ENCODE assay signal across 19 cellular contexts in the genomic region with DNA sequence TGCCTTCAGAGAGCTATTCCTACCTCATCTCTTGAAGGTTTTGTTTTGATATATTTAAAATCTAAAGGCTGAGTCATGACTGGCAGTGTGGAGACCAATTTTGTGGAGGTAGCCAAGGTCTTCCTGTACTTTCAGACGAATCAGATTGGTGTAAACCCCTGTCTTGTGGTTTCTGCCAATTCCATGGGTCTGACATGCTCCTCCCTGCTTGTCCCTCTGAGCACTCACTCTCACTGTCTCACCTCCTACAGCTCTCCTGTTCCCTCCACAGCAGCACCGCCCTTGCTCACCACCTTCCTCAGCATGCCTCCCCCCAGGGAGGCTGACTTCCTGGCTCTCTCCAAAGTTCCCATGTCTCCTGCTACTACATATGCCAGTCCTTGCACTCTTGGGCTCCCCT.
DNase-seq lines count a peak whose midpoint lies in the region; ATAC-seq and TF ChIP-seq lines count a peak whose summit lies in the region.
"Had no signal": no experiment of that assay in that cellular context is flagged by ENCODE, and none has a peak within 500 bp of the region (broad histone marks: within the 10 kb centered on the region; RNA-seq: fewer than 3 reads in every experiment).

No MANE protein-coding gene starts in this region.

- H3K27me3 ChIP-seq in MG63 = no peaks in the 10 kb centered on the region
- H3K27me3 ChIP-seq in CD8-positive, alpha-beta T cell (ENCODE audit: insufficient read depth, low read length) = no peaks in the 10 kb centered on the region
- H3K27me3 ChIP-seq: BE2C, ovary had no signal

- H3K4me3 ChIP-seq in MG63 = no peak overlapping the region
- no peak overlapping the region for H3K4me3 ChIP-seq in CD8-positive, alpha-beta T cell (ENCODE audit: low read depth, low read length)
- H3K4me3 ChIP-seq: ovary, SK-N-MC, smooth muscle cell had no signal

- CTCF ChIA-PET in CD8-positive, alpha-beta T cell (lab: Charles Lee) = no interaction called here
- CTCF ChIA-PET in activated CD8-positive, alpha-beta memory T cell treated with anti-CD3 and anti-CD28 coated beads, Interleukin-2, amount 10 ng/mL, durations not matched to agents 7 days and 5 days (lab: Charles Lee) = no interaction called here

- peaks cover 9% of the 10 kb centered on the region for H3K27me3 Mint-ChIP-seq in CD8-positive, alpha-beta T cell (ENCODE audit: low read depth)
- H3K27me3 Mint-ChIP-seq in activated CD8-positive, alpha-beta memory T cell treated with anti-CD3 and anti-CD28 coated beads, Interleukin-2, amount 10 ng/mL, durations not matched to agents 7 days and 5 days = peaks cover 7% of the 10 kb centered on the region
- H3K27me3 Mint-ChIP-seq: dendritic cell treated with granulocyte-macrophage colony-stimulating factor and Interleukin-4, amounts not matched to agents 40 ng/mL and 50 ng/mL, for 4 days had no signal

- no peaks in the 10 kb centered on the region for H3K4me1 Mint-ChIP-seq in CD8-positive, alpha-beta T cell (ENCODE audit: low read depth)
- no peaks in the 10 kb centered on the region for H3K4me1 Mint-ChIP-seq in activated CD8-positive, alpha-beta memory T cell treated with anti-CD3 and anti-CD28 coated beads, Interleukin-2, amount 10 ng/mL, durations not matched to agents 7 days and 5 days

- TF ChIP-seq CTCF in CD8-positive, alpha-beta T cell (IDR thresholded peaks at IDR 0.05) = no peak

- H3K36me3 ChIP-seq in MG63 = no peaks in the 10 kb centered on the region
- no peaks in the 10 kb centered on the region for H3K36me3 ChIP-seq in CD8-positive, alpha-beta T cell (ENCODE audit: insufficient read depth, low read length)
- H3K36me3 ChIP-seq: BE2C, ovary had no signal

- DNase-seq in Daoy (ENCODE audit: low read depth) = peak; percentile 94
- peak; percentile 45 for DNase-seq in MG63
- DNase-seq in amniotic epithelial cell (ENCODE audit: low read depth) = peak; percentile 22
- DNase-seq in islet precursor cell = peak; percentile 61
- no peak for DNase-seq in CD8-positive, alpha-beta T cell
- DNase-seq in GF-D8 (lab: John Stamatoyannopoulos, UW) = no peak
- no peak for DNase-seq in activated CD8-positive, alpha-beta memory T cell treated with anti-CD3 and anti-CD28 coated beads, Interleukin-2, amount 10 ng/mL, durations not matched to agents 7 days and 5 days
- DNase-seq: activated CD8-positive, alpha-beta T cell treated with anti-CD3 and anti-CD28 coated beads for 36 hours; amniotic stem cell; BE2C; left colon; NCI-H2029 treated with DMSO at 0.1 percent for 48 hours; ovary; stimulated activated naive CD4-positive, alpha-beta T cell treated with Interleukin-2 at 50 U/mL for 16 hours had no signal

- no peak overlapping the region for H3K27ac Mint-ChIP-seq in CD8-positive, alpha-beta T cell
- no peak overlapping the region for H3K27ac Mint-ChIP-seq in activated CD8-positive, alpha-beta memory T cell treated with anti-CD3 and anti-CD28 coated beads, Interleukin-2, amount 10 ng/mL, durations not matched to agents 7 days and 5 days
- H3K27ac Mint-ChIP-seq: activated CD8-positive, alpha-beta T cell treated with anti-CD3 and anti-CD28 coated beads for 36 hours; activated T-helper 2 cell treated with anti-CD3 and anti-CD28 coated beads, Interferon-gamma antibody, Interleukin-2, Interleukin-4, amounts not matched to agents 10 μg/mL and 5 μg/mL and 100 μg/mL, durations not matched to agents 14 hours and 24 hours and 36 hours; dendritic cell treated with granulocyte-macrophage colony-stimulating factor and Interleukin-4, amounts not matched to agents 40 ng/mL and 50 ng/mL, for 4 days had no signal

- H3K9me3 Mint-ChIP-seq in CD8-positive, alpha-beta T cell = peaks cover 1% of the 10 kb centered on the region
- H3K9me3 Mint-ChIP-seq in activated CD8-positive, alpha-beta memory T cell treated with anti-CD3 and anti-CD28 coated beads, Interleukin-2, amount 10 ng/mL, durations not matched to agents 7 days and 5 days (ENCODE audit: low read depth) = no peaks in the 10 kb centered on the region
- H3K9me3 Mint-ChIP-seq: activated T-helper 2 cell treated with anti-CD3 and anti-CD28 coated beads, Interferon-gamma antibody, Interleukin-2, Interleukin-4, amounts not matched to agents 10 μg/mL and 5 μg/mL and 100 μg/mL, durations not matched to agents 14 hours and 24 hours and 36 hours had no signal

- H3K9me3 ChIP-seq in MG63 = no peaks in the 10 kb centered on the region
- H3K9me3 ChIP-seq in CD8-positive, alpha-beta T cell (ENCODE audit: low read length) = no peaks in the 10 kb centered on the region
- H3K9me3 ChIP-seq: BE2C, ovary had no signal

- no peak overlapping the region for H3K27ac ChIP-seq in CD8-positive, alpha-beta T cell (ENCODE audit: low read depth, low read length)
- H3K27ac ChIP-seq: ovary, SK-N-MC had no signal

- H3K4me1 ChIP-seq in CD8-positive, alpha-beta T cell (ENCODE audit: insufficient read depth, low read length) = no peaks in the 10 kb centered on the region
- H3K4me1 ChIP-seq: BE2C had no signal

- no peak overlapping the region for H3K4me3 Mint-ChIP-seq in CD8-positive, alpha-beta T cell
- H3K4me3 Mint-ChIP-seq in activated CD8-positive, alpha-beta memory T cell treated with anti-CD3 and anti-CD28 coated beads, Interleukin-2, amount 10 ng/mL, durations not matched to agents 7 days and 5 days = no peak overlapping the region
- H3K4me3 Mint-ChIP-seq: activated CD8-positive, alpha-beta T cell treated with anti-CD3 and anti-CD28 coated beads for 36 hours; dendritic cell treated with granulocyte-macrophage colony-stimulating factor and Interleukin-4, amounts not matched to agents 40 ng/mL and 50 ng/mL, for 4 days had no signal

- POLR2A ChIA-PET in CD8-positive, alpha-beta T cell (lab: Charles Lee) = no interaction called here

- intact Hi-C loops in CD8-positive, alpha-beta T cell (cut with DNase I, micrococcal nuclease) = no loop called here

- H3K36me3 Mint-ChIP-seq in CD8-positive, alpha-beta T cell = no peaks in the 10 kb centered on the region
- no peaks in the 10 kb centered on the region for H3K36me3 Mint-ChIP-seq in activated CD8-positive, alpha-beta memory T cell treated with anti-CD3 and anti-CD28 coated beads, Interleukin-2, amount 10 ng/mL, durations not matched to agents 7 days and 5 days

- ATAC-seq in CD8-positive, alpha-beta T cell = no peak
- ATAC-seq in GM18868 (IDR thresholded peaks at IDR 0.05; ENCODE audit: unreplicated experiment) = no peak
- ATAC-seq in activated CD8-positive, alpha-beta memory T cell treated with anti-CD3 and anti-CD28 coated beads, Interleukin-2, amount 10 ng/mL, durations not matched to agents 7 days and 5 days = no peak
- ATAC-seq: activated CD8-positive, alpha-beta T cell treated with anti-CD3 and anti-CD28 coated beads for 36 hours; left colon had no signal

Comparison
In these comparisons a context has a peak if more than half of its experiments do, and no peak if none do; other contexts are left out.
1. DNase-seq: peak in Daoy (single experiment), MG63 (single experiment), amniotic epithelial cell (single experiment) and islet precursor cell (single experiment); none in CD8-positive, alpha-beta T cell (0 of 7), GF-D8 (single experiment) and activated CD8-positive, alpha-beta memory T cell treated with anti-CD3 and anti-CD28 coated beads, Interleukin-2, amount 10 ng/mL, durations not matched to agents 7 days and 5 days (single experiment).